Comparison of ENCODE assay signal across 8 cellular contexts in the genomic region with DNA sequence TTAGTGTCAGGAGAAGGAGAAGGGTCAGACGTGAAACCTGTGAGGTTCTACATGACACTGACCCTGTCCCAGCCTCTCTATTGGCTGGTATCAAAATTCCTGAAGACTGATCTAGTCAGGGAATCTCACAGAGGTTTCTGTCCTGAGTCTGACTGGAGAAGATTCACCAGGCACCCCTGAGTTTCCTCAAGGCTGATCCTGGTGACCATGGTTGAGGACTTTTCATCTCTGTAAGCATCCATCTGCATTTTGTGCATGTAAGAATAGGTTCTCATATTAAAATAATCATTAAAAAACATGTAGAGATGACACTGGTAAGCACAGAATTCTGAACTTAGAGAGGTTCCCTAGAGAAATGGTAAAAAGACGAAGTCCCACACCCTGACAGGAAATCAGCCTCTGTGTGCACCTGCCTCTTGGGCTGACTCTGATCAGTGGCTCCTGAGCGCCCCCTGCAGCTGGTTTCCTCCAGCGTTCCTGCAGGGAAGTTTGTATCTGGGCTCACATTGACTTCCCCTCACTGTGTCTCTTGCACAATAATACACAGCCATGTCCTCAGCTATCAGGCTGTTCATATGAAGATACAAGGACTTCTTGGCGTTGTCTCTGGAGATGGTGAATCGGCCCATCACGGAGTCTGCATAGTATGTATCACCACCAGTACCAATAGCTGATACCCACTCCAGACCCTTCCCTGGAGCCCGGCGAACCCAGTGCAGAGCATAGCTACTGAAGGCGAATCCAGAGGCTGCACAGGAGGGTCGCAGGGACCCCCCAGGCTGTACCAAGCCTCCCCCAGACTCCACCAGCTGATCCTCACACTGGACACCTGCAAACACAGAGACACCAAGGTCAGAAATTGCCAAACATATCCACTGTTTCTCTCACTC.
DNase-seq lines count a peak whose midpoint lies in the region; ATAC-seq and TF ChIP-seq lines count a peak whose summit lies in the region.

No MANE protein-coding gene starts in this region.

- no peaks in the 10 kb centered on the region for H3K36me3 ChIP-seq in esophagus squamous epithelium

- CTCF ChIA-PET in WTC11 (lab: Charles Lee): no interaction called here

- DNase-seq in HL-60 (ENCODE audit: low read depth in 1 of 2, low spot score in 1 of 2): peak; percentile 20 to 74
- peak; percentile 41 for DNase-seq in SW480 (ENCODE audit: low spot score)
- DNase-seq in activated naive CD8-positive, alpha-beta T cell treated with anti-CD3 and anti-CD28 coated beads, Interleukin-2, amount 50 U/mL, for 16 hours (ENCODE audit: low read depth, low spot score): peak; percentile 65
- DNase-seq in stimulated activated CD8-positive, alpha-beta memory T cell treated with anti-CD3 and anti-CD28 coated beads, Interleukin-15, amount 100 ng/mL, for 1 hour (ENCODE audit: low read depth): peak; percentile 80
- no peak for DNase-seq in esophagus squamous epithelium (lab: John Stamatoyannopoulos, UW)
- no peak for DNase-seq in WTC11 (ENCODE audit: low spot score)

- intact Hi-C loops in esophagus squamous epithelium (cut with DNase I): no loop called here

- H3K9me3 ChIP-seq in esophagus squamous epithelium: no peaks in the 10 kb centered on the region

- TF ChIP-seq POLR2A in esophagus squamous epithelium (IDR thresholded peaks at IDR 0.05): no peak

- H3K27me3 ChIP-seq in HL-60 (ENCODE audit: insufficient read depth, poor library complexity, severe bottlenecking) (no peaks in the 10 kb centered on the region), esophagus squamous epithelium (no peaks in the 10 kb centered on the region)

- no peak overlapping the region for H3K27ac Mint-ChIP-seq in WTC11

- H3K27me3 Mint-ChIP-seq in WTC11 (ENCODE audit: low read depth): peaks cover 8% of the 10 kb centered on the region

- WGBS in esophagus squamous epithelium, 2 donors: 49 to 60% methylated on average over 8 to 10 of the region's 11 CpGs

- no peak overlapping the region for H3K27ac ChIP-seq in HL-60 (replicated peaks)
- H3K27ac ChIP-seq in esophagus squamous epithelium: no peak overlapping the region

- no peak overlapping the region for H3K4me3 Mint-ChIP-seq in WTC11

- no peaks in the 10 kb centered on the region for H3K4me1 Mint-ChIP-seq in WTC11

- H3K4me3 ChIP-seq in HL-60 (replicated peaks; ENCODE audit: insufficient read depth, low read length) (no peak overlapping the region), esophagus squamous epithelium (no peak overlapping the region)

- peak; percentile 20 for TF ChIP-seq CTCF in HL-60 (IDR thresholded peaks at IDR 0.05; ENCODE audit: insufficient read depth, low read length)
- TF ChIP-seq CTCF in esophagus squamous epithelium (IDR thresholded peaks at IDR 0.05): peak in 2 of 6 experiments; percentile 17 to 19
- no peak for TF ChIP-seq CTCF in WTC11 (IDR thresholded peaks at IDR 0.05)

- no peaks in the 10 kb centered on the region for H3K4me1 ChIP-seq in esophagus squamous epithelium

- no peak for ATAC-seq in GM21529 (IDR thresholded peaks at IDR 0.05; ENCODE audit: unreplicated experiment)
- ATAC-seq in GM18520 (IDR thresholded peaks at IDR 0.05; ENCODE audit: unreplicated experiment): no peak
- ATAC-seq in WTC11: no peak

- POLR2A ChIA-PET in WTC11 (lab: Charles Lee): no interaction called here

- H3K9me3 Mint-ChIP-seq in WTC11: peaks cover 90% of the 10 kb centered on the region

- peaks cover 86% of the 10 kb centered on the region for H3K36me3 Mint-ChIP-seq in WTC11

TF ChIP-seq in WTC11, 78 proteins besides CTCF, POLR2A, EP300 and RAD21:
- TF ChIP-seq CREM (CRISPR knock-in tag; IDR thresholded peaks at IDR 0.05) (no peak), KAT7 (CRISPR knock-in tag; IDR thresholded peaks at IDR 0.05; ENCODE audit: borderline replicate concordance) (no peak), HMGA2 (CRISPR knock-in tag; IDR thresholded peaks at IDR 0.05) (no peak), HMGXB4 (CRISPR knock-in tag; IDR thresholded peaks at IDR 0.05) (no peak), MLX (CRISPR knock-in tag; IDR thresholded peaks at IDR 0.05) (no peak), SMAD4 (CRISPR knock-in tag; IDR thresholded peaks at IDR 0.05) (no peak), ZNF138 (CRISPR knock-in tag; conservative IDR thresholded peaks at IDR 0.05) (no peak), PRRX2 (CRISPR knock-in tag; IDR thresholded peaks at IDR 0.05) (no peak), GABPB1 (CRISPR knock-in tag; IDR thresholded peaks at IDR 0.05) (no peak), TP53 (CRISPR knock-in tag; IDR thresholded peaks at IDR 0.05) (no peak), SP1 (CRISPR knock-in tag; conservative IDR thresholded peaks at IDR 0.05) (no peak), ETV6 (CRISPR knock-in tag; IDR thresholded peaks at IDR 0.05) (no peak), OVOL2 (CRISPR knock-in tag; IDR thresholded peaks at IDR 0.05; ENCODE audit: borderline replicate concordance) (no peak)
- TF ChIP-seq, protein P1, sequence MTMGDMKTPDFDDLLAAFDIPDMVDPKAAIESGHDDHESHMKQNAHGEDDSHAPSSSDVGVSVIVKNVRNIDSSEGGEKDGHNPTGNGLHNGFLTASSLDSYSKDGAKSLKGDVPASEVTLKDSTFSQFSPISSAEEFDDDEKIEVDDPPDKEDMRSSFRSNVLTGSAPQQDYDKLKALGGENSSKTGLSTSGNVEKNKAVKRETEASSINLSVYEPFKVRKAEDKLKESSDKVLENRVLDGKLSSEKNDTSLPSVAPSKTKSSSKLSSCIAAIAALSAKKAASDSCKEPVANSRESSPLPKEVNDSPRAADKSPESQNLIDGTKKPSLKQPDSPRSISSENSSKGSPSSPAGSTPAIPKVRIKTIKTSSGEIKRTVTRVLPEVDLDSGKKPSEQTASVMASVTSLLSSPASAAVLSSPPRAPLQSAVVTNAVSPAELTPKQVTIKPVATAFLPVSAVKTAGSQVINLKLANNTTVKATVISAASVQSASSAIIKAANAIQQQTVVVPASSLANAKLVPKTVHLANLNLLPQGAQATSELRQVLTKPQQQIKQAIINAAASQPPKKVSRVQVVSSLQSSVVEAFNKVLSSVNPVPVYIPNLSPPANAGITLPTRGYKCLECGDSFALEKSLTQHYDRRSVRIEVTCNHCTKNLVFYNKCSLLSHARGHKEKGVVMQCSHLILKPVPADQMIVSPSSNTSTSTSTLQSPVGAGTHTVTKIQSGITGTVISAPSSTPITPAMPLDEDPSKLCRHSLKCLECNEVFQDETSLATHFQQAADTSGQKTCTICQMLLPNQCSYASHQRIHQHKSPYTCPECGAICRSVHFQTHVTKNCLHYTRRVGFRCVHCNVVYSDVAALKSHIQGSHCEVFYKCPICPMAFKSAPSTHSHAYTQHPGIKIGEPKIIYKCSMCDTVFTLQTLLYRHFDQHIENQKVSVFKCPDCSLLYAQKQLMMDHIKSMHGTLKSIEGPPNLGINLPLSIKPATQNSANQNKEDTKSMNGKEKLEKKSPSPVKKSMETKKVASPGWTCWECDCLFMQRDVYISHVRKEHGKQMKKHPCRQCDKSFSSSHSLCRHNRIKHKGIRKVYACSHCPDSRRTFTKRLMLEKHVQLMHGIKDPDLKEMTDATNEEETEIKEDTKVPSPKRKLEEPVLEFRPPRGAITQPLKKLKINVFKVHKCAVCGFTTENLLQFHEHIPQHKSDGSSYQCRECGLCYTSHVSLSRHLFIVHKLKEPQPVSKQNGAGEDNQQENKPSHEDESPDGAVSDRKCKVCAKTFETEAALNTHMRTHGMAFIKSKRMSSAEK (CRISPR knock-in tag; IDR thresholded peaks at IDR 0.05; ENCODE audit: borderline replicate concordance): no peak

Comparison
In these comparisons a context has a peak if more than half of its experiments do, and no peak if none do; other contexts are left out.
1. DNase-seq: peak in HL-60 (2 of 2), SW480 (single experiment), activated naive CD8-positive, alpha-beta T cell treated with anti-CD3 and anti-CD28 coated beads, Interleukin-2, amount 50 U/mL, for 16 hours (single experiment) and stimulated activated CD8-positive, alpha-beta memory T cell treated with anti-CD3 and anti-CD28 coated beads, Interleukin-15, amount 100 ng/mL, for 1 hour (single experiment); none in esophagus squamous epithelium (single experiment) and WTC11 (single experiment).